Comparison of ENCODE assay signal across 8 cellular contexts in genomic region chr1:13700521-13701273, GRCh38. TPM values are rescaled to one million over a fixed set of nuclear protein-coding genes. Genes with fewer than 3 reads are reported as not detected.
A peak's percentile ranks its signal among the peaks of the same experiment; 100 is the strongest.
DNase-seq lines count a peak whose midpoint lies in the region; ATAC-seq, FAIRE-seq and TF ChIP-seq lines count a peak whose summit lies in the region.

No MANE protein-coding gene starts in this region.

- H3K4me3 ChIP-seq in KMS-11 (IDR thresholded peaks at IDR 0.05; ENCODE audit: insufficient read depth, low read depth, low read length), result no peak overlapping the region
- peak overlapping the region; percentile 48 to 60 for H3K4me3 ChIP-seq in muscle layer of colon (ENCODE audit: low read depth in 1 of 2, low read length in 2 of 2)

- H3K36me3 ChIP-seq in KMS-11 (ENCODE audit: insufficient read depth), result no peaks in the 10 kb centered on the region
- no peaks in the 10 kb centered on the region for H3K36me3 ChIP-seq in muscle layer of colon (ENCODE audit: insufficient read depth, low read length)

- H3K4me2 ChIP-seq in KMS-11, result peak overlapping the region; percentile 87

- no peak for TF ChIP-seq CTCF in CD14-positive monocyte (IDR thresholded peaks at IDR 0.05)
- no peak for TF ChIP-seq CTCF in KMS-11 (conservative IDR thresholded peaks at IDR 0.05; ENCODE audit: low read depth, low read length)

- peaks cover 47% of the 10 kb centered on the region for H3K4me1 ChIP-seq in KMS-11 (ENCODE audit: low read depth, poor library complexity, severe bottlenecking)
- H3K4me1 ChIP-seq in muscle layer of colon (ENCODE audit: insufficient read depth, low read length), result peaks cover 15% of the 10 kb centered on the region

- peak overlapping the region; percentile 88 for H2AFZ ChIP-seq in KMS-11 (ENCODE audit: low read depth)

- peak; percentile 5 for ATAC-seq in GM19468 (IDR thresholded peaks at IDR 0.05; ENCODE audit: extremely low read depth, unreplicated experiment)
- ATAC-seq in activated CD8-positive, alpha-beta T cell treated with anti-CD3 and anti-CD28 coated beads, Interleukin-2, amount 10 ng/mL, durations not matched to agents 7 days and 5 days, result peak; percentile 52
- peak; percentile 58 for ATAC-seq in stimulated activated effector memory CD8-positive, alpha-beta T cell treated with anti-CD3 and anti-CD28 coated beads, Interleukin-12 subunit alpha, Interleukin-12 subunit beta, amount 100 ng/mL, for 72 hours

- H3K27ac ChIP-seq in KMS-11 (peak overlapping the region; percentile 97), muscle layer of colon (ENCODE audit: low read depth, low read length) (peak overlapping the region; percentile 66)

- no peak for FAIRE-seq in RCC 7860 (lab: Jason Lieb, UNC)

- H3K36me3 Mint-ChIP-seq in CD14-positive monocyte, result peaks cover 1 to 2% of the 10 kb centered on the region in 2 donors
- H3K36me3 Mint-ChIP-seq in activated CD8-positive, alpha-beta T cell treated with anti-CD3 and anti-CD28 coated beads, Interleukin-2, amount 10 ng/mL, durations not matched to agents 7 days and 5 days (ENCODE audit: low read depth), result peaks cover 15% of the 10 kb centered on the region
- H3K36me3 Mint-ChIP-seq in stimulated activated effector memory CD8-positive, alpha-beta T cell treated with anti-CD3 and anti-CD28 coated beads, Interleukin-12 subunit alpha, Interleukin-12 subunit beta, amount 100 ng/mL, for 72 hours, result peaks cover 5% of the 10 kb centered on the region

- intact Hi-C loops in CD14-positive monocyte (cut with micrococcal nuclease), result loop anchor here in 1 of 2 donors (5.0 kb wide), 1 partner anchor 47 kb away; no protein-coding TSS in a partner anchor

- POLR2A ChIA-PET in activated CD8-positive, alpha-beta T cell treated with anti-CD3 and anti-CD28 coated beads, Interleukin-2, amount 10 ng/mL, durations not matched to agents 7 days and 5 days (lab: Charles Lee), result interaction anchor here (1.0 to 5.1 kb wide), 4 partner anchors 24 to 51 kb away, joined by 3 to 70 read pairs (median 7); no protein-coding TSS in a partner anchor

- peaks cover 35% of the 10 kb centered on the region for H3K4me1 Mint-ChIP-seq in CD14-positive monocyte
- peaks cover 53% of the 10 kb centered on the region for H3K4me1 Mint-ChIP-seq in activated CD8-positive, alpha-beta T cell treated with anti-CD3 and anti-CD28 coated beads, Interleukin-2, amount 10 ng/mL, durations not matched to agents 7 days and 5 days (ENCODE audit: low read depth)
- H3K4me1 Mint-ChIP-seq in stimulated activated effector memory CD8-positive, alpha-beta T cell treated with anti-CD3 and anti-CD28 coated beads, Interleukin-12 subunit alpha, Interleukin-12 subunit beta, amount 100 ng/mL, for 72 hours, result peaks cover 31% of the 10 kb centered on the region

- H3K9me3 ChIP-seq in muscle layer of colon (ENCODE audit: low read length), result no peaks in the 10 kb centered on the region

- peaks cover 3 to 9% (median 6%) of the 10 kb centered on the region in 7 donors for H3K9me3 Mint-ChIP-seq in CD14-positive monocyte
- no peaks in the 10 kb centered on the region for H3K9me3 Mint-ChIP-seq in activated CD8-positive, alpha-beta T cell treated with anti-CD3 and anti-CD28 coated beads, Interleukin-2, amount 10 ng/mL, durations not matched to agents 7 days and 5 days (ENCODE audit: insufficient read depth)
- no peaks in the 10 kb centered on the region for H3K9me3 Mint-ChIP-seq in stimulated activated effector memory CD8-positive, alpha-beta T cell treated with anti-CD3 and anti-CD28 coated beads, Interleukin-12 subunit alpha, Interleukin-12 subunit beta, amount 100 ng/mL, for 72 hours

- no peaks in the 10 kb centered on the region for H4K20me1 ChIP-seq in KMS-11 (ENCODE audit: insufficient read depth)

- DNase-seq in CD14-positive monocyte (ENCODE audit: low spot score), result no peak
- DNase-seq in activated CD8-positive, alpha-beta T cell treated with anti-CD3 and anti-CD28 coated beads, Interleukin-2, amount 10 ng/mL, durations not matched to agents 7 days and 5 days, result peak; percentile 43
- DNase-seq in epidermal melanocyte (ENCODE audit: insufficient read length, low spot score), result peak; percentile 17
- DNase-seq in stimulated activated effector memory CD8-positive, alpha-beta T cell treated with anti-CD3 and anti-CD28 coated beads, Interleukin-12 subunit alpha, Interleukin-12 subunit beta, amount 100 ng/mL, for 72 hours (ENCODE audit: low spot score in 2 of 2), result peak in 1 of 2 donors; percentile 77
- DNase-seq in RCC 7860 (ENCODE audit: low spot score), result no peak

- CTCF ChIA-PET in activated CD8-positive, alpha-beta T cell treated with anti-CD3 and anti-CD28 coated beads, Interleukin-2, amount 10 ng/mL, durations not matched to agents 7 days and 5 days (lab: Charles Lee), result interaction anchor here (1.0 to 9.5 kb wide), 4 partner anchors 12 to 49 kb away, joined by 4 to 148 read pairs (median 4); no protein-coding TSS in a partner anchor

- peak overlapping the region; percentile 93 to 98 for H3K4me3 Mint-ChIP-seq in CD14-positive monocyte
- peak overlapping the region; percentile 87 for H3K4me3 Mint-ChIP-seq in activated CD8-positive, alpha-beta T cell treated with anti-CD3 and anti-CD28 coated beads, Interleukin-2, amount 10 ng/mL, durations not matched to agents 7 days and 5 days
- H3K4me3 Mint-ChIP-seq in stimulated activated effector memory CD8-positive, alpha-beta T cell treated with anti-CD3 and anti-CD28 coated beads, Interleukin-12 subunit alpha, Interleukin-12 subunit beta, amount 100 ng/mL, for 72 hours, result peak overlapping the region; percentile 90

- H3K9ac ChIP-seq in KMS-11, result peak overlapping the region; percentile 93
- H3K9ac ChIP-seq in muscle layer of colon (ENCODE audit: low read length), result peak overlapping the region; percentile 59

- peak overlapping the region; percentile 84 to 93 (median 86) for H3K27ac Mint-ChIP-seq in CD14-positive monocyte
- peak overlapping the region; percentile 93 for H3K27ac Mint-ChIP-seq in activated CD8-positive, alpha-beta T cell treated with anti-CD3 and anti-CD28 coated beads, Interleukin-2, amount 10 ng/mL, durations not matched to agents 7 days and 5 days
- peak overlapping the region; percentile 90 for H3K27ac Mint-ChIP-seq in stimulated activated effector memory CD8-positive, alpha-beta T cell treated with anti-CD3 and anti-CD28 coated beads, Interleukin-12 subunit alpha, Interleukin-12 subunit beta, amount 100 ng/mL, for 72 hours

- peaks cover 38% of the 10 kb centered on the region for H3K79me2 ChIP-seq in KMS-11 (ENCODE audit: insufficient read depth, low read depth)

- H3K27me3 Mint-ChIP-seq in CD14-positive monocyte (ENCODE audit: low read depth in 3 of 3), result peaks cover 3 to 5% (median 4%) of the 10 kb centered on the region in 3 donors
- no peaks in the 10 kb centered on the region for H3K27me3 Mint-ChIP-seq in activated CD8-positive, alpha-beta T cell treated with anti-CD3 and anti-CD28 coated beads, Interleukin-2, amount 10 ng/mL, durations not matched to agents 7 days and 5 days (ENCODE audit: low read depth)

- H3K27me3 ChIP-seq in KMS-11 (ENCODE audit: insufficient read depth, low read depth) (no peaks in the 10 kb centered on the region), muscle layer of colon (ENCODE audit: control insufficient read depth in 1 of 2, insufficient read depth in 2 of 2, low read length in 2 of 2) (no peaks in the 10 kb centered on the region)

RNA-seq across cellular contexts. Expression of gene PRDM2, which starts 0.7 kb away (rescaled TPM):
- polyA plus RNA-seq in CD14-positive monocyte, result 1 to 10 TPM; 4.1 to 7.6 TPM
- total RNA-seq in activated CD8-positive, alpha-beta T cell treated with anti-CD3 and anti-CD28 coated beads, Interleukin-2, amount 10 ng/mL, durations not matched to agents 7 days and 5 days, result 10 to 100 TPM; 49.3 to 50.4 TPM

Comparison
In these comparisons a context has a peak if more than half of its experiments do, and no peak if none do; other contexts are left out.
1. DNase-seq: peak in activated CD8-positive, alpha-beta T cell treated with anti-CD3 and anti-CD28 coated beads, Interleukin-2, amount 10 ng/mL, durations not matched to agents 7 days and 5 days (single experiment) and epidermal melanocyte (single experiment); none in CD14-positive monocyte (single experiment) and RCC 7860 (single experiment).
2. ATAC-seq: peak in every context shown above with its lines; median percentile 58 in stimulated activated effector memory CD8-positive, alpha-beta T cell treated with anti-CD3 and anti-CD28 coated beads, Interleukin-12 subunit alpha, Interleukin-12 subunit beta, amount 100 ng/mL, for 72 hours; 52 in activated CD8-positive, alpha-beta T cell treated with anti-CD3 and anti-CD28 coated beads, Interleukin-2, amount 10 ng/mL, durations not matched to agents 7 days and 5 days; 5 in GM19468.
3. Peak in every context shown above with its lines, with median percentiles within 50 percentile points of each other: H3K27ac Mint-ChIP-seq and H3K4me3 Mint-ChIP-seq.